In the genomic region with DNA sequence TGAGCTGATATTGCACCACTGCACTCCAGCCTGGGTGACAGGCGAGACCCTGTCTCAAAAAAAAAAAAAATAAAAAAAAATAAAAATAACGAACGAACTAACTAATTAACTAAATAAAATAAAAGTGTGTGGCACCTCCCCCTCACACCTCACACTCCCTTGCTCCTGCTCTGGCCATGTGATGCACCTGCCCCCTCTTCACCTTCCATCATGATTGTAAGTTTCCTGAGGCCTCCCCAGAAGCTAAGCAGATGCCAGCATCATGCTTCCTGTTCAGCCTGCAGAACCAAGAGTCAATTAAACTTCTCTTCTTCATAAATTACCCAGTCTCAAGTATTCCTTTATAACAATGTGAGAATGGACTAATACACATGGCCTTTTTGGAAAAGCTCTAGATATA, we compare ENCODE assay signal across 40 cellular contexts.
"Had no signal": no experiment of that assay in that cellular context is flagged by ENCODE, and none has a peak within 500 bp of the region (broad histone marks: within the 10 kb centered on the region; RNA-seq: fewer than 3 reads in every experiment).

No MANE protein-coding gene starts in this region.

- FAIRE-seq: astrocyte, bronchial epithelial cell had no signal

- H3K4me1 ChIP-seq: adrenal gland, ascending aorta, body of pancreas, breast epithelium had no signal

- H3K4me1 Mint-ChIP-seq: activated naive CD4-positive, alpha-beta T cell treated with anti-CD3 and anti-CD28 coated beads, Interleukin-2, amount 10 ng/mL, durations not matched to agents 7 days and 5 days; activated naive CD4-positive, alpha-beta T cell treated with anti-CD3 and anti-CD28 coated beads, Interleukin-2, amount 50 U/mL, for 24 hours; activated naive CD8-positive, alpha-beta T cell treated with anti-CD3 and anti-CD28 coated beads for 36 hours; activated naive CD8-positive, alpha-beta T cell treated with anti-CD3 and anti-CD28 coated beads, Interleukin-2, amount 10 ng/mL, durations not matched to agents 7 days and 5 days; activated naive CD8-positive, alpha-beta T cell treated with anti-CD3 and anti-CD28 coated beads, Interleukin-2, amount 50 U/mL, for 24 hours; central memory CD8-positive, alpha-beta T cell had no signal

- H3K27ac Mint-ChIP-seq: activated naive CD4-positive, alpha-beta T cell treated with anti-CD3 and anti-CD28 coated beads for 36 hours; activated naive CD4-positive, alpha-beta T cell treated with anti-CD3 and anti-CD28 coated beads, Interleukin-2, amount 10 ng/mL, durations not matched to agents 7 days and 5 days; activated naive CD4-positive, alpha-beta T cell treated with anti-CD3 and anti-CD28 coated beads, Interleukin-2, amount 50 U/mL, for 24 hours; activated naive CD4-positive, alpha-beta T cell treated with anti-CD3 and anti-CD28 coated beads, Interleukin-2, amount 50 U/mL, for 72 hours; activated naive CD8-positive, alpha-beta T cell; activated naive CD8-positive, alpha-beta T cell treated with anti-CD3 and anti-CD28 coated beads for 36 hours; activated naive CD8-positive, alpha-beta T cell treated with anti-CD3 and anti-CD28 coated beads, Interleukin-2, amount 10 ng/mL, durations not matched to agents 7 days and 5 days; activated naive CD8-positive, alpha-beta T cell treated with anti-CD3 and anti-CD28 coated beads, Interleukin-2, amount 50 U/mL, for 24 hours; activated T-cell treated with anti-CD3 and anti-CD28 coated beads, Interleukin-2, amount 50 U/mL, for 24 hours; activated T-cell treated with anti-CD3 and anti-CD28 coated beads, Interleukin-2, amount 50 U/mL, for 72 hours; activated T-helper 1 cell treated with anti-CD3 and anti-CD28 coated beads, Interleukin-12 subunit alpha, Interleukin-12 subunit beta, Interleukin-2, Interleukin-4 antibody, amounts not matched to agents 30 ng/mL and 10 ng/mL and 1 ng/mL, durations not matched to agents 14 hours and 24 hours and 36 hours; activated T-helper 17 cell treated with anti-CD3 and anti-CD28 coated beads, Interleukin-2, amount 50 U/mL, for 72 hours; activated T-helper 2 cell treated with anti-CD3 and anti-CD28 coated beads, Interferon-gamma antibody, Interleukin-2, Interleukin-4, amounts not matched to agents 10 μg/mL and 5 μg/mL and 100 μg/mL, durations not matched to agents 14 hours and 24 hours and 36 hours; brain had no signal

- ATAC-seq: activated naive CD4-positive, alpha-beta T cell treated with anti-CD3 and anti-CD28 coated beads, Interleukin-2, amount 50 U/mL, for 72 hours; activated naive CD8-positive, alpha-beta T cell treated with anti-CD3 and anti-CD28 coated beads, Interleukin-2, amount 50 U/mL, for 24 hours; activated T-cell treated with anti-CD3 and anti-CD28 coated beads, Interleukin-2, amount 50 U/mL, for 4 hours; activated T-cell treated with anti-CD3 and anti-CD28 coated beads, Interleukin-2, amount 50 U/mL, for 72 hours; activated T-helper 17 cell treated with anti-CD3 and anti-CD28 coated beads, Interleukin-2, amount 50 U/mL, for 72 hours; body of pancreas had no signal

- H3K4me3 ChIP-seq: adrenal gland, ascending aorta, body of pancreas, breast epithelium, cardiac muscle cell had no signal

- H3K4me3 Mint-ChIP-seq: activated naive CD4-positive, alpha-beta T cell treated with anti-CD3 and anti-CD28 coated beads for 36 hours; activated naive CD4-positive, alpha-beta T cell treated with anti-CD3 and anti-CD28 coated beads, Interleukin-2, amount 10 ng/mL, durations not matched to agents 7 days and 5 days; activated naive CD4-positive, alpha-beta T cell treated with anti-CD3 and anti-CD28 coated beads, Interleukin-2, amount 50 U/mL, for 24 hours; activated naive CD8-positive, alpha-beta T cell; activated naive CD8-positive, alpha-beta T cell treated with anti-CD3 and anti-CD28 coated beads for 36 hours; activated naive CD8-positive, alpha-beta T cell treated with anti-CD3 and anti-CD28 coated beads, Interleukin-2, amount 10 ng/mL, durations not matched to agents 7 days and 5 days; activated naive CD8-positive, alpha-beta T cell treated with anti-CD3 and anti-CD28 coated beads, Interleukin-2, amount 50 U/mL, for 24 hours; activated T-cell treated with anti-CD3 and anti-CD28 coated beads, Interleukin-2, amount 50 U/mL, for 24 hours; activated T-cell treated with anti-CD3 and anti-CD28 coated beads, Interleukin-2, amount 50 U/mL, for 4 hours; activated T-cell treated with anti-CD3 and anti-CD28 coated beads, Interleukin-2, amount 50 U/mL, for 72 hours; activated T-helper 1 cell treated with anti-CD3 and anti-CD28 coated beads, Interleukin-12 subunit alpha, Interleukin-12 subunit beta, Interleukin-2, Interleukin-4 antibody, amounts not matched to agents 30 ng/mL and 10 ng/mL and 1 ng/mL, durations not matched to agents 14 hours and 24 hours and 36 hours; activated T-helper 17 cell treated with anti-CD3 and anti-CD28 coated beads, Interleukin-2, amount 50 U/mL, for 72 hours; brain; central memory CD8-positive, alpha-beta T cell had no signal

- H3K27me3 Mint-ChIP-seq: activated naive CD4-positive, alpha-beta T cell treated with anti-CD3 and anti-CD28 coated beads, Interleukin-2, amount 10 ng/mL, durations not matched to agents 7 days and 5 days; brain had no signal

- H3K36me3 ChIP-seq: adrenal gland, ascending aorta, brain microvascular endothelial cell, breast epithelium, cardiac muscle cell had no signal

- DNase-seq: activated effector memory CD4-positive, alpha-beta T cell treated with anti-CD3 and anti-CD28 coated beads, Interleukin-2, amount 50 U/mL, for 16 hours; activated effector memory CD4-positive, alpha-beta T cell treated with Interleukin-2 at 50 U/mL for 16 hours; activated gamma-delta T cell; activated gamma-delta T cell treated with Interleukin-2 at 50 U/mL for 16 hours; activated naive CD4-positive, alpha-beta T cell; activated naive CD4-positive, alpha-beta T cell treated with anti-CD3 and anti-CD28 coated beads for 36 hours; activated naive CD4-positive, alpha-beta T cell treated with anti-CD3 and anti-CD28 coated beads, Interleukin-2, amount 10 ng/mL, durations not matched to agents 7 days and 5 days; activated naive CD4-positive, alpha-beta T cell treated with anti-CD3 and anti-CD28 coated beads, Interleukin-2, amount 50 U/mL, for 16 hours; activated naive CD4-positive, alpha-beta T cell treated with Interleukin-2 at 50 U/mL for 16 hours; activated naive CD8-positive, alpha-beta T cell treated with anti-CD3 and anti-CD28 coated beads for 36 hours; activated naive CD8-positive, alpha-beta T cell treated with anti-CD3 and anti-CD28 coated beads, Interleukin-2, amount 10 ng/mL, durations not matched to agents 7 days and 5 days; activated naive CD8-positive, alpha-beta T cell treated with anti-CD3 and anti-CD28 coated beads, Interleukin-2, amount 50 U/mL, for 24 hours; activated T-cell treated with anti-CD3 and anti-CD28 coated beads, Interleukin-2, amount 50 U/mL, for 1 hour; activated T-cell treated with anti-CD3 and anti-CD28 coated beads, Interleukin-2, amount 50 U/mL, for 24 hours; activated T-cell treated with anti-CD3 and anti-CD28 coated beads, Interleukin-2, amount 50 U/mL, for 4 hours; activated T-cell treated with anti-CD3 and anti-CD28 coated beads, Interleukin-2, amount 50 U/mL, for 48 hours; activated T-cell treated with anti-CD3 and anti-CD28 coated beads, Interleukin-2, amount 50 U/mL, for 72 hours; adrenal gland; amniotic stem cell; amygdala; anterior cingulate cortex; aorta; body of pancreas; brain microvascular endothelial cell; caudate nucleus; central memory CD4-positive, alpha-beta T cell; cerebellar nuclear complex had no signal

- H3K9me3 ChIP-seq: adrenal gland, ascending aorta, body of pancreas, breast epithelium had no signal

- H3K27me3 ChIP-seq: adrenal gland, ascending aorta, body of pancreas, brain microvascular endothelial cell, breast epithelium, cardiac muscle cell had no signal

- H3K27ac ChIP-seq: adrenal gland, ascending aorta, body of pancreas, brain microvascular endothelial cell, breast epithelium, cardiac muscle cell had no signal
